18 cellular contexts compared by ENCODE assay signal in the genomic region with DNA sequence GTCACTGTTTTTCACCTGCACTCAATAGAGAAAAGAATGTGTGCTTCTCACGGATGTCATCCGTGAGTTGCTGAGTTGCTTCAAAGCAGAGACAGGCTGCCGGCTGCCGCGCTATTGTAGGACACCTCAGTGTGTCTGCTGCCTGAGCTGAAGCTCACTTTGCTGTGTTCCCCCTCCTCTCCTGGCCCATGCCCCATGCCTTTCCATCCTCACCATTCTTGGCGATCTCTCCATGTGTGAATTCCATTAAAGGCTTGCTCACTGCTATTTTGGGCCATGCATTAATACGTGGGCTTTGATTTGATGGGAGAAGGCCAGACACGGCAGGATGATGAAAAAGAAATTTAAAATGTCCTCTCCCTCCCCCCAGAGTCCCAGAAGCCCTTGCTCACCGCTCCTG. TPM values are rescaled to one million over a fixed set of nuclear protein-coding genes. Genes with fewer than 3 reads are reported as not detected.
DNase-seq lines count a peak whose midpoint lies in the region; ATAC-seq and TF ChIP-seq lines count a peak whose summit lies in the region.
"Had no signal": no experiment of that assay in that cellular context is flagged by ENCODE, and none has a peak within 500 bp of the region (broad histone marks: within the 10 kb centered on the region; RNA-seq: fewer than 3 reads in every experiment).

No MANE protein-coding gene starts in this region.

- H3K4me1 Mint-ChIP-seq in activated CD4-positive, alpha-beta T cell treated with anti-CD3 and anti-CD28 coated beads, Interleukin-2, amount 10 ng/mL, durations not matched to agents 24 days and 14 days = peaks cover 80% of the 10 kb centered on the region
- H3K4me1 Mint-ChIP-seq in naive B cell (peaks cover 77 to 96% (median 88%) of the 10 kb centered on the region in 3 donors), neural progenitor cell (peaks cover 66% of the 10 kb centered on the region)
- H3K4me1 Mint-ChIP-seq: immature natural killer cell had no signal

- H2AFZ ChIP-seq in fibroblast of lung (ENCODE audit: low read length) (no peak overlapping the region), neural progenitor cell (replicated peaks) (no peak overlapping the region)

- no peak for ATAC-seq in naive B cell (ENCODE audit: low read depth in 2 of 2)
- ATAC-seq: sciatic nerve had no signal

- H3K27ac Mint-ChIP-seq in activated CD4-positive, alpha-beta T cell treated with anti-CD3 and anti-CD28 coated beads, Interleukin-2, amount 10 ng/mL, durations not matched to agents 24 days and 14 days = peak overlapping the region; percentile 65
- H3K27ac Mint-ChIP-seq in naive B cell = peak overlapping the region in 5 of 6 donors; percentile 79 to 96 (median 90)
- no peak overlapping the region for H3K27ac Mint-ChIP-seq in neural progenitor cell
- H3K27ac Mint-ChIP-seq: immature natural killer cell; stimulated activated naive CD8-positive, alpha-beta T cell treated with anti-CD3 and anti-CD28 coated beads, Interleukin-15, Interleukin-2, amounts not matched to agents 100 ng/mL and 50 ng/mL, for 24 hours had no signal

- H3K27me3 ChIP-seq in fibroblast of lung (ENCODE audit: control insufficient read depth, insufficient read depth, low read length) (no peaks in the 10 kb centered on the region), neural progenitor cell (no peaks in the 10 kb centered on the region)

- intact Hi-C loops in activated CD4-positive, alpha-beta T cell treated with anti-CD3 and anti-CD28 coated beads, Interleukin-2, amount 10 ng/mL, durations not matched to agents 24 days and 14 days (cut with micrococcal nuclease) = no loop called here

- H3K27ac ChIP-seq in fibroblast of lung (ENCODE audit: insufficient read depth, low read length) = peak overlapping the region; percentile 80
- H3K27ac ChIP-seq in neural progenitor cell = no peak overlapping the region
- H3K27ac ChIP-seq: KMS-11 had no signal

- H3K9me3 ChIP-seq in fibroblast of lung (ENCODE audit: control insufficient read depth, insufficient read depth, low read depth, low read length) = no peaks in the 10 kb centered on the region
- no peaks in the 10 kb centered on the region for H3K9me3 ChIP-seq in neural progenitor cell (ENCODE audit: low read depth)
- H3K9me3 ChIP-seq: HAP-1 had no signal

- no peaks in the 10 kb centered on the region for H3K27me3 Mint-ChIP-seq in activated CD4-positive, alpha-beta T cell treated with anti-CD3 and anti-CD28 coated beads, Interleukin-2, amount 10 ng/mL, durations not matched to agents 24 days and 14 days
- H3K27me3 Mint-ChIP-seq in naive B cell (no peaks in the 10 kb centered on the region), neural progenitor cell (ENCODE audit: insufficient read depth, low read depth) (no peaks in the 10 kb centered on the region)
- H3K27me3 Mint-ChIP-seq: activated CD4-positive, alpha-beta T cell treated with anti-CD3 and anti-CD28 coated beads, Interleukin-2, amount 10 ng/mL, durations not matched to agents 7 days and 5 days; stimulated activated naive CD8-positive, alpha-beta T cell treated with anti-CD3 and anti-CD28 coated beads, Interleukin-15, Interleukin-2, amounts not matched to agents 100 ng/mL and 50 ng/mL, for 24 hours had no signal

- H3K4me1 ChIP-seq in fibroblast of lung (ENCODE audit: control insufficient read depth, extremely low read depth, insufficient read depth, low read length) (peaks cover 58% of the 10 kb centered on the region), neural progenitor cell (peaks cover 30% of the 10 kb centered on the region)
- H3K4me1 ChIP-seq: HAP-1 had no signal

- no peak overlapping the region for H3K4me2 ChIP-seq in fibroblast of lung (ENCODE audit: extremely low read depth, insufficient read depth, low read length)
- no peak overlapping the region for H3K4me2 ChIP-seq in neural progenitor cell
- H3K4me2 ChIP-seq: KMS-11 had no signal

- peaks cover 86% of the 10 kb centered on the region for H3K36me3 Mint-ChIP-seq in activated CD4-positive, alpha-beta T cell treated with anti-CD3 and anti-CD28 coated beads, Interleukin-2, amount 10 ng/mL, durations not matched to agents 24 days and 14 days (ENCODE audit: low read depth)
- H3K36me3 Mint-ChIP-seq in naive B cell (peaks cover 28 to 46% of the 10 kb centered on the region in 2 donors), neural progenitor cell (peaks cover 18% of the 10 kb centered on the region)
- H3K36me3 Mint-ChIP-seq: immature natural killer cell had no signal

- no peaks in the 10 kb centered on the region for H3K36me3 ChIP-seq in fibroblast of lung (ENCODE audit: control insufficient read depth, insufficient read depth, low read length)
- no peaks in the 10 kb centered on the region for H3K36me3 ChIP-seq in neural progenitor cell
- H3K36me3 ChIP-seq: HAP-1 had no signal

- H3F3A ChIP-seq in neural progenitor cell (ENCODE audit: low read depth) = peaks cover 3% of the 10 kb centered on the region

- H3K79me2 ChIP-seq in fibroblast of lung (ENCODE audit: control insufficient read depth, insufficient read depth, low read length) (peaks cover 19% of the 10 kb centered on the region), neural progenitor cell (ENCODE audit: low read depth) (no peaks in the 10 kb centered on the region)

- H3K9ac ChIP-seq in fibroblast of lung (ENCODE audit: insufficient read depth, low read length) (no peak overlapping the region), neural progenitor cell (no peak overlapping the region)
- H3K9ac ChIP-seq: KMS-11 had no signal

- no peak for TF ChIP-seq CTCF in fibroblast of lung (conservative IDR thresholded peaks at IDR 0.05 in 1 of 2, IDR thresholded peaks at IDR 0.05 in 1 of 2; ENCODE audit: low read depth in 1 of 2, low read length in 2 of 2)
- TF ChIP-seq CTCF in GM10266 (IDR thresholded peaks at IDR 0.05; ENCODE audit: control insufficient read depth, insufficient read depth, low read depth, missing control alignments) = no peak
- TF ChIP-seq CTCF in neural progenitor cell (IDR thresholded peaks at IDR 0.05) = no peak

- H3K4me3 Mint-ChIP-seq in activated CD4-positive, alpha-beta T cell treated with anti-CD3 and anti-CD28 coated beads, Interleukin-2, amount 10 ng/mL, durations not matched to agents 24 days and 14 days = peak overlapping the region; percentile 22
- peak overlapping the region in 6 of 8 donors; percentile 32 to 77 (median 62) for H3K4me3 Mint-ChIP-seq in naive B cell
- H3K4me3 Mint-ChIP-seq in neural progenitor cell = no peak overlapping the region
- H3K4me3 Mint-ChIP-seq: activated CD4-positive, alpha-beta T cell treated with anti-CD3 and anti-CD28 coated beads, Interleukin-2, amount 10 ng/mL, durations not matched to agents 7 days and 5 days; immature natural killer cell; stimulated activated naive CD8-positive, alpha-beta T cell treated with anti-CD3 and anti-CD28 coated beads, Interleukin-15, Interleukin-2, amounts not matched to agents 100 ng/mL and 50 ng/mL, for 24 hours had no signal

- H3K4me3 ChIP-seq in fibroblast of lung (replicated peaks in 1 of 4; ENCODE audit: control extremely low read depth in 1 of 4, insufficient read depth in 1 of 4, low read depth in 3 of 4, low read length in 4 of 4) = no peak overlapping the region
- H3K4me3 ChIP-seq in neural progenitor cell = no peak overlapping the region
- H3K4me3 ChIP-seq: HAP-1 had no signal

- no peaks in the 10 kb centered on the region for H3K9me3 Mint-ChIP-seq in activated CD4-positive, alpha-beta T cell treated with anti-CD3 and anti-CD28 coated beads, Interleukin-2, amount 10 ng/mL, durations not matched to agents 24 days and 14 days
- H3K9me3 Mint-ChIP-seq in naive B cell (no peaks in the 10 kb centered on the region), neural progenitor cell (no peaks in the 10 kb centered on the region)
- H3K9me3 Mint-ChIP-seq: immature natural killer cell; stimulated activated naive CD8-positive, alpha-beta T cell treated with anti-CD3 and anti-CD28 coated beads, Interleukin-15, Interleukin-2, amounts not matched to agents 100 ng/mL and 50 ng/mL, for 24 hours had no signal

- no peaks in the 10 kb centered on the region for H4K20me1 ChIP-seq in fibroblast of lung (ENCODE audit: control insufficient read depth, extremely low read depth, insufficient read depth, low read length)
- H4K20me1 ChIP-seq in neural progenitor cell (ENCODE audit: low read depth) = peaks cover 12% of the 10 kb centered on the region

- DNase-seq in activated CD4-positive, alpha-beta T cell treated with anti-CD3 and anti-CD28 coated beads, Interleukin-2, amount 10 ng/mL, durations not matched to agents 24 days and 14 days = no peak
- DNase-seq in activated CD4-positive, alpha-beta T cell treated with anti-CD3 and anti-CD28 coated beads for 1 hour = no peak
- DNase-seq in fibroblast of lung (ENCODE audit: low read depth in 2 of 2) (peak in 1 of 2 donors; percentile 82), naive B cell (no peak), ureter (ENCODE audit: low spot score) (peak; percentile 55), DMS53 treated with DMSO at 0.1 percent for 48 hours (lab: John Stamatoyannopoulos, UW; ENCODE audit: unreplicated experiment) (no peak), GM10266 (ENCODE audit: extremely low spot score) (no peak), neural progenitor cell (ENCODE audit: low spot score) (no peak)
- DNase-seq: activated CD4-positive, alpha-beta T cell treated with anti-CD3 and anti-CD28 coated beads, Interleukin-2, amount 10 ng/mL, durations not matched to agents 7 days and 5 days; foreskin melanocyte; immature natural killer cell; midbrain; NCI-H1436 treated with DMSO at 0.1 percent for 48 hours; NCI-H510A treated with DMSO at 0.1 percent for 48 hours had no signal

RNA-seq across cellular contexts. Expression of a gene that starts 14.5 kb away (rescaled TPM):
- total RNA-seq in activated CD4-positive, alpha-beta T cell treated with anti-CD3 and anti-CD28 coated beads, Interleukin-2, amount 10 ng/mL, durations not matched to agents 24 days and 14 days = 232 TPM in 2 replicates
- total RNA-seq in fibroblast of lung (13.0 and 17.7 TPM in 2 replicates), ureter (17.4 TPM), neural progenitor cell (ENCODE audit: low replicate concordance) (11.5 and 20.9 TPM in 2 replicates)
- polyA plus RNA-seq in fibroblast of lung (19.3 and 65.2 TPM in 2 replicates), naive B cell (ENCODE audit: low read depth in 6 of 6) (10 to 100 TPM in 5 of 6 donors, 1 to 10 TPM in 1; 6.3 to 75.5 (median 43.4) TPM)
- 18.6 and 77.1 TPM in 2 replicates for polyA plus RNA-seq in fibroblast of lung (2012)
- polyA minus RNA-seq in fibroblast of lung (ENCODE audit: low replicate concordance) = 41.0 and 120 TPM in 2 replicates

Comparison
In these comparisons a context has a peak if more than half of its experiments do, and no peak if none do; other contexts are left out.
1. RNA of a gene that starts 14.5 kb away (total RNA-seq): 232 TPM in activated CD4-positive, alpha-beta T cell treated with anti-CD3 and anti-CD28 coated beads, Interleukin-2, amount 10 ng/mL, durations not matched to agents 24 days and 14 days; 17.4 TPM in ureter (single experiment), 13.0 to 17.7 TPM in fibroblast of lung and 11.5 to 20.9 TPM in neural progenitor cell; every median in the first group is over 10 times any median in the second.